In the genomic region with DNA sequence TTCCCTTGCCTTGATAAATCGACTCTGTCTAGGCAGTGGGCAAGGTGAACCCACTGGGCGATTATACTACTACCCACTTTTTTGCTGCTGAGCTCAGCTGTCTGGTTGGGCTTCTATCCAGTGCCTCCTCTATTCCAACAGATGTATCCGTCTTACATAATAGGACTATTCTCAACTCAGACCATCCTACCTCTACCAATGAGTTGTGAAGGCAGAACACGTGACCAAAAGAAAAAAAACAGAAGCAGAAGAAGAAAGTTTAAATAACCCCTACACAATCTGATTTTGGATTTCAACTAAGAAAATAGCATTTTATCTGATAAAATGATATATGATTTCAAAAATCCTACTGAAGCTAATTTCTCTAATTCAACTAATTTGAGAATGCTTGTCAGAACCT, we compare ENCODE assay signal across 8 cellular contexts. TPM values are rescaled to one million over a fixed set of nuclear protein-coding genes. Genes with fewer than 3 reads are reported as not detected.
"Had no signal": no experiment of that assay in that cellular context is flagged by ENCODE, and none has a peak within 500 bp of the region (broad histone marks: within the 10 kb centered on the region; RNA-seq: fewer than 3 reads in every experiment).

No MANE protein-coding gene starts in this region.

- H3K4me3 ChIP-seq: GM23338 had no signal

- H3K27ac Mint-ChIP-seq: H9, HFFc6, IgD-negative memory B cell had no signal

- H3K27me3 Mint-ChIP-seq: IgD-negative memory B cell had no signal

- H3K36me3 Mint-ChIP-seq: IgD-negative memory B cell had no signal

- ATAC-seq: GM23338, HCT116, HepG2 had no signal

- DNase-seq: H9, HFFc6 had no signal

- H3K9me3 Mint-ChIP-seq: GM23338, H9, HFFc6, IgD-negative memory B cell had no signal

- H3K4me3 Mint-ChIP-seq: GM23338, H9, HFFc6 had no signal

RNA-seq across cellular contexts. Expression of gene SHOC1, which starts 16.2 kb away (rescaled TPM):
- total RNA-seq: GM23338, H1, H9, HepG2, HFFc6, HT1080 had no signal
- polyA plus RNA-seq: H1, HepG2, IgD-negative memory B cell had no signal
